ENCODE assay signal across 9 cellular contexts in the genomic region with DNA sequence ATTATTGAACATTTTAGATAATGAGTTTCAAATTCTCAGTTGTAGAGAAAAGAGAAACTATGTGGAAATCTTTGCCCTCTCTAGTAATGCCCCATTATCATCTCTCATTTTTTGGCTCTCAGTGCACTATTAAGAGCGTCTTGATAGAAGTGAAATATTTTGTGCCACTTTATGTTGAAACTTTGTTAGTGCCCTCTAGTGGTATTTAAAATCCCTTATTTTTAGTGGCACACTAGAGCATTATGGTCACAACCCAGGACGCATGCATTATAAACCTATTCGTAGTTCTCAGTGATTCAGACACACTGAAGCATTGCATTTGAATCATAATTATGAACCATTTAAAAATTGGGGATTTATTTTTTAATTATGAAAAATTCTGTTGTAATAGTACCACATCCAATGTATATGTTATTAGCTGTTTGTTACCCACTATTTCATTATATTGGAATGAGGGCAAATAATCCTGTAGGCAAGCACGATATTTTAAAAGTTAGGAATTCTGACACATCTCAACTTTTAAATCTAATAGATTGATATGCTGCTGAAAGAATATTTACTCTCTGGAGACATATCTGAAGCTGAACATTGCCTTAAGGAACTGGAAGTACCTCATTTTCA. TPM values are rescaled to one million over a fixed set of nuclear protein-coding genes. Genes with fewer than 3 reads are reported as not detected.
A peak's percentile ranks its signal among the peaks of the same experiment; 100 is the strongest.
DNase-seq lines count a peak whose midpoint lies in the region; ATAC-seq and TF ChIP-seq lines count a peak whose summit lies in the region.
"Had no signal": no experiment of that assay in that cellular context is flagged by ENCODE, and none has a peak within 500 bp of the region (broad histone marks: within the 10 kb centered on the region; RNA-seq: fewer than 3 reads in every experiment).

No MANE protein-coding gene starts in this region.

- no peaks in the 10 kb centered on the region for H3K27me3 Mint-ChIP-seq in IgD-negative memory B cell
- no peaks in the 10 kb centered on the region for H3K27me3 Mint-ChIP-seq in neural crest cell (ENCODE audit: low read depth)

- peaks cover 8 to 67% (median 39%) of the 10 kb centered on the region in 4 donors for H3K36me3 ChIP-seq in esophagus muscularis mucosa

- peaks cover 17 to 33% (median 26%) of the 10 kb centered on the region in 3 donors for H3K4me1 Mint-ChIP-seq in IgD-negative memory B cell
- no peaks in the 10 kb centered on the region for H3K4me1 Mint-ChIP-seq in neural crest cell

- DNase-seq in D341Med (ENCODE audit: low spot score) (peak; percentile 22), SHP77 (lab: John Stamatoyannopoulos, UW) (peak; percentile 48 to 49), esophagus muscularis mucosa (ENCODE audit: extremely low spot score) (no peak), neural crest cell (ENCODE audit: low read depth, low spot score) (no peak), A172 (ENCODE audit: low spot score) (no peak)
- DNase-seq in stimulated activated CD4-positive, alpha-beta T cell treated with anti-CD3 and anti-CD28 coated beads, Interleukin-12 subunit alpha, Interleukin-12 subunit beta, amount 100 ng/mL, for 4 hours = no peak

- no peak for TF ChIP-seq POLR2A in esophagus muscularis mucosa (IDR thresholded peaks at IDR 0.05; ENCODE audit: low read depth)

- WGBS in esophagus muscularis mucosa = 17% methylated on average over 4 of the region's 4 CpGs

- H3K9me3 Mint-ChIP-seq in IgD-negative memory B cell = no peaks in the 10 kb centered on the region
- no peaks in the 10 kb centered on the region for H3K9me3 Mint-ChIP-seq in neural crest cell

- H3K4me1 ChIP-seq in esophagus muscularis mucosa = peaks cover 0 to 37% (median 31%) of the 10 kb centered on the region in 4 donors

- ATAC-seq in GM19043 (IDR thresholded peaks at IDR 0.05; ENCODE audit: low read depth, unreplicated experiment) = peak; percentile 67

- TF ChIP-seq EP300 in esophagus muscularis mucosa (IDR thresholded peaks at IDR 0.05) = no peak

- H3K9me3 ChIP-seq in esophagus muscularis mucosa = no peaks in the 10 kb centered on the region

- no peaks in the 10 kb centered on the region for H3K27me3 ChIP-seq in esophagus muscularis mucosa

- TF ChIP-seq CTCF in esophagus muscularis mucosa (IDR thresholded peaks at IDR 0.05) (peak; percentile 61 to 72 (median 70)), neural crest cell (conservative IDR thresholded peaks at IDR 0.05) (peak; percentile 75)

- peak overlapping the region in 1 of 4 donors; percentile 22 for H3K27ac ChIP-seq in esophagus muscularis mucosa (replicated peaks in 1 of 4)
- H3K27ac ChIP-seq: skin epidermis had no signal

- H3K4me3 ChIP-seq in esophagus muscularis mucosa = no peak overlapping the region
- H3K4me3 ChIP-seq: skin epidermis had no signal

- intact Hi-C loops in esophagus muscularis mucosa (cut with DNase I) = loop anchor here (5.0 kb wide), 1 partner anchor 91 kb away; no protein-coding TSS in a partner anchor

- no peak overlapping the region for H3K4me3 Mint-ChIP-seq in IgD-negative memory B cell
- no peak overlapping the region for H3K4me3 Mint-ChIP-seq in neural crest cell

- no peaks in the 10 kb centered on the region for H3K36me3 Mint-ChIP-seq in IgD-negative memory B cell
- no peaks in the 10 kb centered on the region for H3K36me3 Mint-ChIP-seq in neural crest cell (ENCODE audit: low read depth)

- H3K27ac Mint-ChIP-seq in IgD-negative memory B cell (peak overlapping the region in 2 of 3 donors; percentile 38 to 50), neural crest cell (ENCODE audit: unreplicated experiment) (no peak overlapping the region)

RNA-seq across cellular contexts. Expression of gene PDCD4, which starts 21.9 kb away (rescaled TPM):
- polyA plus RNA-seq in IgD-negative memory B cell = 319 TPM
- total RNA-seq in esophagus muscularis mucosa = 10 to 100 TPM; 65.6 to 97.7 (median 78.3) TPM
- total RNA-seq in neural crest cell = 37.8 and 41.9 TPM in 2 replicates
- 23.2 and 23.3 TPM in 2 replicates for total RNA-seq in A172 (2014; rRNA removed; shearing (Covaris generic))

RNA-seq across cellular contexts. Expression of gene BBIP1, which starts 25.3 kb away (rescaled TPM):
- polyA plus RNA-seq in IgD-negative memory B cell = 17.6 TPM
- total RNA-seq in esophagus muscularis mucosa = 10 to 100 TPM; 17.6 to 29.5 (median 27.0) TPM
- 33.6 and 37.8 TPM in 2 replicates for total RNA-seq in neural crest cell
- 47.6 and 76.2 TPM in 2 replicates for total RNA-seq in A172 (2014; rRNA removed; shearing (Covaris generic))

RNA-seq across cellular contexts. Expression of gene SHOC2, which starts 25.7 kb away (rescaled TPM):
- 105 TPM for polyA plus RNA-seq in IgD-negative memory B cell
- total RNA-seq in esophagus muscularis mucosa = 10 to 100 TPM; 45.7 to 72.7 (median 55.3) TPM
- total RNA-seq in neural crest cell = 30.1 and 34.9 TPM in 2 replicates
- 41.9 and 43.7 TPM in 2 replicates for total RNA-seq in A172 (2014; rRNA removed; shearing (Covaris generic))

Comparison
In these comparisons a context has a peak if more than half of its experiments do, and no peak if none do; other contexts are left out.
1. DNase-seq: peak in D341Med (single experiment) and SHP77 (2 of 2); none in esophagus muscularis mucosa (single experiment), neural crest cell (single experiment), stimulated activated CD4-positive, alpha-beta T cell treated with anti-CD3 and anti-CD28 coated beads, Interleukin-12 subunit alpha, Interleukin-12 subunit beta, amount 100 ng/mL, for 4 hours (single experiment) and A172 (single experiment).